ENCODE assay signal across 8 cellular contexts in genomic region chr7:105268056-105268455, GRCh38.
DNase-seq lines count a peak whose midpoint lies in the region; ATAC-seq and TF ChIP-seq lines count a peak whose summit lies in the region.

No MANE protein-coding gene starts in this region.

- peak overlapping the region; percentile 94 for H3K27ac Mint-ChIP-seq in T-helper 17 cell

- no peaks in the 10 kb centered on the region for H3K36me3 ChIP-seq in BLaER1 treated with 17β-estradiol and CSF1 and Interleukin-3, amounts not matched to agents 10 nM and 100 nM
- H3K36me3 ChIP-seq in skeletal muscle tissue (ENCODE audit: control insufficient read depth in 3 of 3, insufficient read depth in 3 of 3, low read length in 3 of 3), result no peaks in the 10 kb centered on the region

- ATAC-seq in HG02571 (IDR thresholded peaks at IDR 0.05; ENCODE audit: unreplicated experiment) (peak; percentile 28), T-helper 17 cell (peak; percentile 57), HG03045 (IDR thresholded peaks at IDR 0.05; ENCODE audit: unreplicated experiment) (no peak)

- H3K4me3 ChIP-seq in BLaER1 treated with 17β-estradiol and CSF1 and Interleukin-3, amounts not matched to agents 10 nM and 100 nM, result peak overlapping the region; percentile 21 to 54 (median 49); a peak in 17 of 20 replicates
- peak overlapping the region; percentile 38 to 64 for H3K4me3 ChIP-seq in foreskin fibroblast (ENCODE audit: low read depth in 1 of 2, low read length in 2 of 2)
- peak overlapping the region; percentile 70 to 83 (median 76) for H3K4me3 ChIP-seq in skeletal muscle tissue (ENCODE audit: low read length in 3 of 3)

- H3K4me1 Mint-ChIP-seq in T-helper 17 cell, result peaks cover 54% of the 10 kb centered on the region

- H3K36me3 Mint-ChIP-seq in T-helper 17 cell (ENCODE audit: low read depth), result peaks cover 2% of the 10 kb centered on the region

- H3K4me1 ChIP-seq in BLaER1 treated with 17β-estradiol and CSF1 and Interleukin-3, amounts not matched to agents 10 nM and 100 nM, result peaks cover 6 to 33% (median 29%) of the 10 kb centered on the region in 10 experiments
- peaks cover 6 to 16% (median 7%) of the 10 kb centered on the region in 3 donors for H3K4me1 ChIP-seq in skeletal muscle tissue (ENCODE audit: control insufficient read depth in 3 of 3, insufficient read depth in 3 of 3, low read length in 3 of 3)

- no peak for TF ChIP-seq CTCF in foreskin fibroblast (IDR thresholded peaks at IDR 0.05; ENCODE audit: low read depth, low read length)

- H3K4me2 ChIP-seq in BLaER1 treated with 17β-estradiol and CSF1 and Interleukin-3, amounts not matched to agents 10 nM and 100 nM, result peak overlapping the region; percentile 69 to 94 (median 74)

- no peaks in the 10 kb centered on the region for H3K9me3 ChIP-seq in BLaER1 treated with 17β-estradiol and CSF1 and Interleukin-3, amounts not matched to agents 10 nM and 100 nM (replicated peaks in 1 of 11)
- H3K9me3 ChIP-seq in T-helper 17 cell (ENCODE audit: control insufficient read depth, low read length, poor library complexity, severe bottlenecking) (no peaks in the 10 kb centered on the region), skeletal muscle tissue (ENCODE audit: control insufficient read depth in 3 of 3, low read length in 3 of 3) (no peaks in the 10 kb centered on the region)

- H3K9ac ChIP-seq in BLaER1 treated with 17β-estradiol and CSF1 and Interleukin-3, amounts not matched to agents 10 nM and 100 nM, result peak overlapping the region in 9 of 11 experiments; percentile 48 to 81 (median 68); a peak in 13 of 22 replicates
- H3K9ac ChIP-seq in skeletal muscle tissue (ENCODE audit: low read depth in 1 of 3, low read length in 3 of 3), result peak overlapping the region; percentile 74 to 90 (median 75)

- H3K4me3 Mint-ChIP-seq in T-helper 17 cell, result peak overlapping the region; percentile 95

- no peak for DNase-seq in T-helper 17 cell
- peak; percentile 46 to 73 for DNase-seq in foreskin fibroblast
- DNase-seq in NCI-H1105 treated with DMSO at 0.1 percent for 48 hours (lab: John Stamatoyannopoulos, UW), result no peak
- DNase-seq in nucleus accumbens (lab: John Stamatoyannopoulos, UW), result no peak

- H3K27ac ChIP-seq in BLaER1 treated with 17β-estradiol and CSF1 and Interleukin-3, amounts not matched to agents 10 nM and 100 nM, result peak overlapping the region in 4 of 11 experiments; percentile 48 to 82 (median 78); a peak in 7 of 22 replicates
- peak overlapping the region; percentile 87 for H3K27ac ChIP-seq in skeletal muscle tissue (ENCODE audit: low read depth, low read length)

- no peaks in the 10 kb centered on the region for H3K27me3 ChIP-seq in BLaER1 treated with 17β-estradiol and CSF1 and Interleukin-3, amounts not matched to agents 10 nM and 100 nM
- H3K27me3 ChIP-seq in skeletal muscle tissue (ENCODE audit: control insufficient read depth in 3 of 3, insufficient read depth in 3 of 3, low read length in 3 of 3), result no peaks in the 10 kb centered on the region

- H3K27me3 Mint-ChIP-seq in T-helper 17 cell, result no peaks in the 10 kb centered on the region

- H4K20me1 ChIP-seq in BLaER1 treated with 17β-estradiol and CSF1 and Interleukin-3, amounts not matched to agents 10 nM and 100 nM, result peaks cover 0 to 64% (median 12%) of the 10 kb centered on the region in 11 experiments; a peak in 13 of 22 replicates

Comparison
In these comparisons a context has a peak if more than half of its experiments do, and no peak if none do; other contexts are left out.
1. DNase-seq: peak in foreskin fibroblast (2 of 2); none in T-helper 17 cell (0 of 3), NCI-H1105 treated with DMSO at 0.1 percent for 48 hours (single experiment) and nucleus accumbens (0 of 56).
2. Peak in every context shown above with its lines, with median percentiles within 50 percentile points of each other: H3K4me3 ChIP-seq.